ENCODE assay signal across 8 cellular contexts in genomic region chr12:110403975-110404675, GRCh38. TPM values are rescaled to one million over a fixed set of nuclear protein-coding genes. Genes with fewer than 3 reads are reported as not detected.
DNase-seq lines count a peak whose midpoint lies in the region; ATAC-seq and TF ChIP-seq lines count a peak whose summit lies in the region.

No MANE protein-coding gene starts in this region.

- POLR2A ChIA-PET in AG04450 (lab: Yijun Ruan, JAX), result interaction anchor here (0.6 kb wide), 2 partner anchors 11 to 28 kb away, joined by 7 to 10 read pairs; no protein-coding TSS in a partner anchor

- H3K4me3 ChIP-seq in AG04450 (ENCODE audit: low read depth, low read length) (peak overlapping the region; percentile 92), NB4 (ENCODE audit: low read depth, low read length) (peak overlapping the region; percentile 94)

- no peaks in the 10 kb centered on the region for H3K9me3 Mint-ChIP-seq in activated naive CD4-positive, alpha-beta T cell treated with anti-CD3 and anti-CD28 coated beads, Interleukin-2, amount 50 U/mL, for 72 hours

- TF ChIP-seq CTCF in AG04450 (IDR thresholded peaks at IDR 0.05; ENCODE audit: low read depth, low read length) (no peak), NB4 (IDR thresholded peaks at IDR 0.05; ENCODE audit: low read depth, low read length) (no peak), omental fat pad (IDR thresholded peaks at IDR 0.05) (no peak)

- DNase-seq in AG04450 (ENCODE audit: low read depth, low spot score) (no peak), NB4 (ENCODE audit: low read depth) (peak; percentile 88), SKM-1 treated with dmso at 0.1 percent for 144 hours (lab: John Stamatoyannopoulos, UW; ENCODE audit: unreplicated experiment) (peak; percentile 14), glomerular visceral epithelial cell (ENCODE audit: extremely low spot score) (peak; percentile 78), omental fat pad (ENCODE audit: low spot score) (peak; percentile 55), superior temporal gyrus (ENCODE audit: extremely low spot score) (peak; percentile 86)
- peak; percentile 77 to 82 for DNase-seq in activated naive CD4-positive, alpha-beta T cell treated with anti-CD3 and anti-CD28 coated beads, Interleukin-2, amount 50 U/mL, for 72 hours (ENCODE audit: low spot score in 2 of 2)

- H3K27ac ChIP-seq in AG04450 (ENCODE audit: low read depth, low read length), result peak overlapping the region; percentile 81

- H3K27ac Mint-ChIP-seq in activated naive CD4-positive, alpha-beta T cell treated with anti-CD3 and anti-CD28 coated beads, Interleukin-2, amount 50 U/mL, for 72 hours, result peak overlapping the region in 1 of 2 donors; percentile 99

- CTCF ChIA-PET in AG04450 (lab: Charles Lee), result interaction anchor here (2.7 kb wide), 1 partner anchor 27 kb away, joined by 14 read pairs; no protein-coding TSS in a partner anchor

- peaks cover 13 to 17% of the 10 kb centered on the region in 2 donors for H3K36me3 Mint-ChIP-seq in activated naive CD4-positive, alpha-beta T cell treated with anti-CD3 and anti-CD28 coated beads, Interleukin-2, amount 50 U/mL, for 72 hours

- peaks cover 3% of the 10 kb centered on the region for H3K27me3 ChIP-seq in AG04450 (ENCODE audit: control insufficient read depth, insufficient read depth, low read length)

- TF ChIP-seq POLR2A in NB4 (IDR thresholded peaks at IDR 0.05; ENCODE audit: extremely low read depth, insufficient read length), result peak; percentile 31

- no peaks in the 10 kb centered on the region; the same call in 1 of the 2 replicates for H3K9me3 ChIP-seq in AG04450 (ENCODE audit: control insufficient read depth, insufficient read depth, low read length)

- peak; percentile 61 for ATAC-seq in GM19324 (IDR thresholded peaks at IDR 0.05; ENCODE audit: low FRiP score, unreplicated experiment)
- ATAC-seq in activated naive CD4-positive, alpha-beta T cell treated with anti-CD3 and anti-CD28 coated beads, Interleukin-2, amount 50 U/mL, for 72 hours, result peak; percentile 57 to 67
- peak; percentile 81 for ATAC-seq in omental fat pad (ENCODE audit: low FRiP score)

RNA-seq across cellular contexts. Expression of gene ANAPC7, which starts 0.6 kb away (rescaled TPM):
- polyA plus RNA-seq in AG04450 (2011; rRNA removed), result 48.7 and 58.8 TPM in 2 replicates
- 37.0 and 41.7 TPM in 2 replicates for polyA minus RNA-seq in AG04450 (2011; rRNA and poly(A)+ RNA removed)
- total RNA-seq in activated naive CD4-positive, alpha-beta T cell treated with anti-CD3 and anti-CD28 coated beads, Interleukin-2, amount 50 U/mL, for 72 hours, result 10 to 100 TPM; 63.1 to 64.8 TPM
- total RNA-seq in omental fat pad, result 10 to 100 TPM; 34.6 to 54.8 (median 48.9) TPM

RNA-seq across cellular contexts. Expression of gene ARPC3, which starts 46.0 kb away (rescaled TPM):
- 57.0 and 82.3 TPM in 2 replicates for polyA plus RNA-seq in AG04450 (2011; rRNA removed)
- polyA minus RNA-seq in AG04450 (2011; rRNA and poly(A)+ RNA removed), result 24.3 and 30.3 TPM in 2 replicates
- total RNA-seq in activated naive CD4-positive, alpha-beta T cell treated with anti-CD3 and anti-CD28 coated beads, Interleukin-2, amount 50 U/mL, for 72 hours, result 100 to 1,000 TPM; 298 to 315 TPM
- 100 to 1,000 TPM; 389 to 434 (median 424) TPM for total RNA-seq in omental fat pad
